Comparison of ENCODE assay signal across 1 cellular context in genomic region chr1:166283600-166283999, GRCh38.
TF ChIP-seq lines count a peak whose summit lies in the region.

No MANE protein-coding gene starts in this region.

TF ChIP-seq in GM23338, 12 proteins besides CTCF, POLR2A, EP300 and RAD21 (continued from another document):
- TF ChIP-seq REST (IDR thresholded peaks at IDR 0.05; ENCODE audit: unreplicated experiment) = no peak
- no peak for TF ChIP-seq POLR2AphosphoS5 (IDR thresholded peaks at IDR 0.05; ENCODE audit: low read depth)
- no peak for TF ChIP-seq CREB1 (CRISPR knock-in tag; IDR thresholded peaks at IDR 0.05; ENCODE audit: low read depth)
- no peak for TF ChIP-seq STAT1 (IDR thresholded peaks at IDR 0.05; ENCODE audit: unreplicated experiment)
